In the genomic region with DNA sequence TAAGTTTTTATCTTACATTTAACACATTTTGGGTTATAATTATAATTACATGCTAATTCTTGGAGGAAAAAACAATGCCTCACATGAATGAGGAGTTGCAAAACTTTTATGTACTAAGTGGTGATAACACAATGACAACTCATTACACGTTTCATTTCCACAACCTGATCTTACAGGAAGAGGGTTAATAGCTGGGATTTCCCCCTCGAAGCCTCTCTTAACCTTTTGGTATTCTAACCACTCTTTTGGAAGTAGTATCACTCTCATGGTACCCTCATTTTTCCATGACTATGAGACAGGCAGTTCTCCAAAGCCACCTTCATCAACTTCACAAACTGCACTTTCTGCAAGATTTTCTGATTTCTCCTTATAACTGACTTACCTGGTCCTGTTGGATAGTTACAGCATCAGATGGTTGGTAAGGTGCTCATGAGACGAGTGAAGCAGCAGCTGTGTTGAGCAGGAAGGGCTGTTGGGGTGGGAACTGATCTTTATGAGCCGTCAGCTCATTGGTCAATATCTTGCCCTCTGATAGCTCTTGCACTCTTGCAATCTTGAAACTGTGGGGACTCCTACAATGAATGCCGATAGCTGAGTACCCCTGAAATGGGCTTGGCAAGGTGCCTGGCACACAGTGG, we compare ENCODE assay signal across 30 cellular contexts. TPM values are rescaled to one million over a fixed set of nuclear protein-coding genes. Genes with fewer than 3 reads are reported as not detected.
DNase-seq lines count a peak whose midpoint lies in the region; ATAC-seq, FAIRE-seq and TF ChIP-seq lines count a peak whose summit lies in the region.
"Had no signal": no experiment of that assay in that cellular context is flagged by ENCODE, and none has a peak within 500 bp of the region (broad histone marks: within the 10 kb centered on the region; RNA-seq: fewer than 3 reads in every experiment).

No MANE protein-coding gene starts in this region.

- DNase-seq in activated naive CD4-positive, alpha-beta T cell treated with anti-CD3 and anti-CD28 coated beads for 36 hours: peak; percentile 15
- no peak for DNase-seq in activated naive CD4-positive, alpha-beta T cell (lab: John Stamatoyannopoulos, UW)
- DNase-seq in bronchial epithelial cell (ENCODE audit: low read depth): peak; percentile 20
- DNase-seq in RWPE1 (ENCODE audit: low spot score): no peak
- DNase-seq: AML-193; CD4-positive, alpha-beta T cell; DMS53; Kasumi-1; NCI-H1092 treated with DMSO at 0.1 percent for 48 hours; NCI-H1436 treated with DMSO at 0.1 percent for 48 hours; NCI-H187 treated with DMSO at 0.1 percent for 48 hours; NCI-H2107; NCI-H524 treated with DMSO at 0.1 percent for 48 hours; NCI-H774; NK-92 treated with Interleukin-12 subunit alpha and Interleukin-12 subunit beta, amount 100 ng/mL, for 24 hours; PC-9; Right ventricle myocardium superior had no signal

- ATAC-seq in GM18502 (IDR thresholded peaks at IDR 0.05; ENCODE audit: poor library complexity, unreplicated experiment): no peak
- ATAC-seq: A549, HCT116, HepG2 had no signal

- H3K36me3 ChIP-seq in OCI-LY3 (replicated peaks; ENCODE audit: low read depth, low read length): no peaks in the 10 kb centered on the region
- H3K36me3 ChIP-seq in bronchial epithelial cell (ENCODE audit: control insufficient read depth, insufficient read depth, low read length): no peaks in the 10 kb centered on the region
- H3K36me3 ChIP-seq: BLaER1 treated with 17β-estradiol and CSF1 and Interleukin-3, amounts not matched to agents 10 nM and 100 nM; SJSA1 had no signal

- POLR2A ChIA-PET in RWPE1 (lab: Yijun Ruan, JAX; ENCODE audit: low non-redundant PET): no interaction called here

- H3K4me3 Mint-ChIP-seq in activated naive CD4-positive, alpha-beta T cell treated with anti-CD3 and anti-CD28 coated beads for 36 hours: no peak overlapping the region
- no peak overlapping the region for H3K4me3 Mint-ChIP-seq in stimulated activated naive CD8-positive, alpha-beta T cell treated with anti-CD3 and anti-CD28 coated beads, Interleukin-15, Interleukin-2, amounts not matched to agents 100 ng/mL and 50 ng/mL, for 24 hours
- H3K4me3 Mint-ChIP-seq: CD4-positive, alpha-beta T cell had no signal

- H3K4me1 Mint-ChIP-seq in activated naive CD4-positive, alpha-beta T cell treated with anti-CD3 and anti-CD28 coated beads for 36 hours (ENCODE audit: low read depth): peaks cover 10% of the 10 kb centered on the region
- H3K4me1 Mint-ChIP-seq in stimulated activated naive CD8-positive, alpha-beta T cell treated with anti-CD3 and anti-CD28 coated beads, Interleukin-15, Interleukin-2, amounts not matched to agents 100 ng/mL and 50 ng/mL, for 24 hours (ENCODE audit: low read depth): peaks cover 11% of the 10 kb centered on the region

- intact Hi-C loops in activated naive CD4-positive, alpha-beta T cell treated with anti-CD3 and anti-CD28 coated beads for 36 hours (cut with micrococcal nuclease): no loop called here

- H3K79me2 ChIP-seq in OCI-LY3 (ENCODE audit: low read length): no peaks in the 10 kb centered on the region

- no peak overlapping the region for H3K9ac ChIP-seq in OCI-LY3 (ENCODE audit: low read length)
- H3K9ac ChIP-seq: BLaER1 treated with 17β-estradiol and CSF1 and Interleukin-3, amounts not matched to agents 10 nM and 100 nM had no signal

- H3K27me3 Mint-ChIP-seq in activated naive CD4-positive, alpha-beta T cell treated with anti-CD3 and anti-CD28 coated beads for 36 hours (ENCODE audit: low read depth): no peaks in the 10 kb centered on the region
- peaks cover 3% of the 10 kb centered on the region for H3K27me3 Mint-ChIP-seq in stimulated activated naive CD8-positive, alpha-beta T cell treated with anti-CD3 and anti-CD28 coated beads, Interleukin-15, Interleukin-2, amounts not matched to agents 100 ng/mL and 50 ng/mL, for 24 hours
- H3K27me3 Mint-ChIP-seq: CD4-positive, alpha-beta T cell had no signal

- CTCF ChIA-PET in activated naive CD4-positive, alpha-beta T cell treated with anti-CD3 and anti-CD28 coated beads for 36 hours (lab: Charles Lee): no interaction called here
- CTCF ChIA-PET in RWPE1 (lab: Yijun Ruan, JAX): interaction anchor here (0.6 kb wide), 1 partner anchor 213 kb away, joined by 3 read pairs; no protein-coding TSS in a partner anchor

- no peaks in the 10 kb centered on the region for H3K36me3 Mint-ChIP-seq in activated naive CD4-positive, alpha-beta T cell treated with anti-CD3 and anti-CD28 coated beads for 36 hours (ENCODE audit: low read depth)
- H3K36me3 Mint-ChIP-seq in stimulated activated naive CD8-positive, alpha-beta T cell treated with anti-CD3 and anti-CD28 coated beads, Interleukin-15, Interleukin-2, amounts not matched to agents 100 ng/mL and 50 ng/mL, for 24 hours (ENCODE audit: low read depth): no peaks in the 10 kb centered on the region

- H3K9me3 Mint-ChIP-seq in activated naive CD4-positive, alpha-beta T cell treated with anti-CD3 and anti-CD28 coated beads for 36 hours: no peaks in the 10 kb centered on the region
- no peaks in the 10 kb centered on the region for H3K9me3 Mint-ChIP-seq in stimulated activated naive CD8-positive, alpha-beta T cell treated with anti-CD3 and anti-CD28 coated beads, Interleukin-15, Interleukin-2, amounts not matched to agents 100 ng/mL and 50 ng/mL, for 24 hours
- H3K9me3 Mint-ChIP-seq: CD4-positive, alpha-beta T cell had no signal

- no peak overlapping the region for H3K27ac Mint-ChIP-seq in activated naive CD4-positive, alpha-beta T cell treated with anti-CD3 and anti-CD28 coated beads for 36 hours
- H3K27ac Mint-ChIP-seq in stimulated activated naive CD8-positive, alpha-beta T cell treated with anti-CD3 and anti-CD28 coated beads, Interleukin-15, Interleukin-2, amounts not matched to agents 100 ng/mL and 50 ng/mL, for 24 hours: peak overlapping the region; percentile 72
- H3K27ac Mint-ChIP-seq: CD4-positive, alpha-beta T cell had no signal

- no peaks in the 10 kb centered on the region for H3K9me3 ChIP-seq in OCI-LY3 (ENCODE audit: insufficient read depth, low read length)
- H3K9me3 ChIP-seq: A549; BLaER1 treated with 17β-estradiol and CSF1 and Interleukin-3, amounts not matched to agents 10 nM and 100 nM; SJSA1 had no signal

- peak overlapping the region; percentile 21; the same call in 1 of the 2 replicates for H3K4me2 ChIP-seq in OCI-LY3 (ENCODE audit: low read length)
- H3K4me2 ChIP-seq: A549; BLaER1 treated with 17β-estradiol and CSF1 and Interleukin-3, amounts not matched to agents 10 nM and 100 nM; PC-9 had no signal

- no peaks in the 10 kb centered on the region for H4K20me1 ChIP-seq in OCI-LY3 (ENCODE audit: insufficient read depth, low read length)
- H4K20me1 ChIP-seq: BLaER1 treated with 17β-estradiol and CSF1 and Interleukin-3, amounts not matched to agents 10 nM and 100 nM had no signal

- H3K27me3 ChIP-seq in OCI-LY3 (ENCODE audit: low read depth, low read length): no peaks in the 10 kb centered on the region
- no peaks in the 10 kb centered on the region for H3K27me3 ChIP-seq in bronchial epithelial cell (ENCODE audit: control insufficient read depth, insufficient read depth, low read length)
- H3K27me3 ChIP-seq: BLaER1 treated with 17β-estradiol and CSF1 and Interleukin-3, amounts not matched to agents 10 nM and 100 nM had no signal

- peaks cover 10% of the 10 kb centered on the region for H3K4me1 ChIP-seq in OCI-LY3 (ENCODE audit: low read length)
- H3K4me1 ChIP-seq: A549; BLaER1 treated with 17β-estradiol and CSF1 and Interleukin-3, amounts not matched to agents 10 nM and 100 nM; SJSA1 had no signal

- H3K4me3 ChIP-seq in OCI-LY3 (ENCODE audit: low read length) (no peak overlapping the region), bronchial epithelial cell (ENCODE audit: low read depth, low read length) (no peak overlapping the region)
- H3K4me3 ChIP-seq: A549; BLaER1 treated with 17β-estradiol and CSF1 and Interleukin-3, amounts not matched to agents 10 nM and 100 nM; PC-9; SJSA1 had no signal

- no peak overlapping the region for H2AFZ ChIP-seq in OCI-LY3 (ENCODE audit: low read depth, low read length)
- H2AFZ ChIP-seq: PC-9 had no signal

- H3K27ac ChIP-seq in OCI-LY3 (ENCODE audit: low read length) (no peak overlapping the region), RWPE1 (no peak overlapping the region)
- H3K27ac ChIP-seq: A549; BLaER1 treated with 17β-estradiol and CSF1 and Interleukin-3, amounts not matched to agents 10 nM and 100 nM; PC-9; SJSA1 had no signal

- no peak for FAIRE-seq in bronchial epithelial cell (lab: Jason Lieb, UNC)
- FAIRE-seq: A549, D721Med, H1, HepG2 had no signal

- TF ChIP-seq CTCF in OCI-LY3 (IDR thresholded peaks at IDR 0.05; ENCODE audit: low read depth, low read length) (no peak), bronchial epithelial cell (IDR thresholded peaks at IDR 0.05; ENCODE audit: insufficient read depth, low read length, severe bottlenecking) (no peak), RWPE1 (conservative IDR thresholded peaks at IDR 0.05; ENCODE audit: low read depth) (no peak)

RNA-seq across cellular contexts. Expression of gene ACAN, which starts 41.6 kb away (rescaled TPM):
- total RNA-seq in activated naive CD4-positive, alpha-beta T cell treated with anti-CD3 and anti-CD28 coated beads for 36 hours: not detected
- total RNA-seq in bronchial epithelial cell: not detected in 2 replicates
- total RNA-seq: CD4-positive, alpha-beta T cell; Daoy; G401; HepG2; M059J; PC-9; SJSA1 had no signal

RNA-seq across cellular contexts. Expression of gene HAPLN3, which starts 50.5 kb away (rescaled TPM):
- 100 to 1,000 TPM; 103 to 105 TPM for total RNA-seq in activated naive CD4-positive, alpha-beta T cell treated with anti-CD3 and anti-CD28 coated beads for 36 hours
- 1.1 and 1.7 TPM in 2 replicates for total RNA-seq in bronchial epithelial cell
- total RNA-seq: HepG2 had no signal

Comparison
In these comparisons a context has a peak if more than half of its experiments do, and no peak if none do; other contexts are left out.
1. DNase-seq: peak in activated naive CD4-positive, alpha-beta T cell treated with anti-CD3 and anti-CD28 coated beads for 36 hours (single experiment) and bronchial epithelial cell (single experiment); none in activated naive CD4-positive, alpha-beta T cell (0 of 4) and RWPE1 (single experiment).
2. RNA of gene HAPLN3, which starts 50.5 kb away (total RNA-seq): 103 to 105 TPM in activated naive CD4-positive, alpha-beta T cell treated with anti-CD3 and anti-CD28 coated beads for 36 hours; 1.1 to 1.7 TPM in bronchial epithelial cell; every median in the first group is over 10 times any median in the second.